Comparison of ENCODE assay signal across 25 cellular contexts in the genomic region with DNA sequence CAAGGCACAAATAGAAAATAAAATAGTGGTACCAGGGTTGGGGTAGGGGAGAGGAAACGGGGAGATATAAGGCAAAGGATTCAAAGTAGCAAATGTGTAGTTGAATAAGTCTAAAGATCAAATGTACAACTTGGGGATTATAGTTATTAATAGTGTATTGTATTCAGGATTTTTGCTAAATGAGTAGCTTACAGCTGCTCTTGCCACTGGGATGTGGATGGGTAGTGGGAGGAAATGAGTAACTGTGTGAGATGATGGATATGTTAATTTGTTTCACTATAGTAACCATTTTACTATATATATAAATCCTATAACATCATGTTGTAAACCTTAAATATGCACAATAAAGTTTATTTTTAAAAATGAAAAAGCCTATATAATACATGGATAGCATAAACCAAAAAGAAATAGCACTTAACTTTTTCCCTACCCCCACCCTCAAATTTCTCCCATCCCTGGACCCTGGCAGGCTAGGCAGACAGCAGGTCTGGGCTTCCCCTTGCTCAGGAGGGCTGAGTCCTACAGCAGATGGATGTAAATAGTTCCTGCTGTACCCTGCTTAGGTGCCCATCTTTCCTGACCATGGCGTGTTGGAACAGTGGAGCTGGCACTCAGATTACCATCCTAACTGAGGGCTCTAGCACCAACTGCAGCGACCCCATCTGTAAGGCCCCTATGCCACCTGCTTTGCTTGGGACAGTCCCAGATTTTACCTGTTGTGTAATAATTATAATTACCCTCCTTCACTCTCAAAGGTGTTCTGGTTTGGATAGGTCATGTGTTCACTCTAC. TPM values are rescaled to one million over a fixed set of nuclear protein-coding genes. Genes with fewer than 3 reads are reported as not detected.
DNase-seq lines count a peak whose midpoint lies in the region; ATAC-seq, FAIRE-seq and TF ChIP-seq lines count a peak whose summit lies in the region.
"Had no signal": no experiment of that assay in that cellular context is flagged by ENCODE, and none has a peak within 500 bp of the region (broad histone marks: within the 10 kb centered on the region; RNA-seq: fewer than 3 reads in every experiment).

No MANE protein-coding gene starts in this region.

- no peaks in the 10 kb centered on the region for H4K20me1 ChIP-seq in HepG2 (ENCODE audit: insufficient read depth, low read length)

- POLR2A ChIA-PET in HepG2 (lab: Yijun Ruan, JAX): no interaction called here

- no peaks in the 10 kb centered on the region for H3K9me3 Mint-ChIP-seq in activated CD8-positive, alpha-beta memory T cell treated with anti-CD3 and anti-CD28 coated beads, Interleukin-2, amount 10 ng/mL, durations not matched to agents 7 days and 5 days (ENCODE audit: low read depth)

- TF ChIP-seq POLR2A in HepG2 (IDR thresholded peaks at IDR 0.05; ENCODE audit: insufficient read depth in 1 of 2, low read depth in 2 of 2, low read length in 2 of 2) (no peak), right lobe of liver (IDR thresholded peaks at IDR 0.05) (no peak)

- H3K4me3 ChIP-seq in HepG2 (replicated peaks in 1 of 3; ENCODE audit: insufficient read depth in 1 of 3, low read depth in 2 of 3, low read length in 3 of 3) (no peak overlapping the region), right lobe of liver (no peak overlapping the region), kidney (ENCODE audit: low read length in 2 of 2) (no peak overlapping the region)
- H3K4me3 ChIP-seq: Peyer's patch had no signal

- H3K27me3 Mint-ChIP-seq in activated CD8-positive, alpha-beta memory T cell treated with anti-CD3 and anti-CD28 coated beads, Interleukin-2, amount 10 ng/mL, durations not matched to agents 7 days and 5 days: peaks cover 28% of the 10 kb centered on the region

- CTCF ChIA-PET in HepG2 (lab: Yijun Ruan, JAX; ENCODE audit: low intra/inter-chr PET ratio, low total read pairs): no interaction called here
- CTCF ChIA-PET in activated CD8-positive, alpha-beta memory T cell treated with anti-CD3 and anti-CD28 coated beads, Interleukin-2, amount 10 ng/mL, durations not matched to agents 7 days and 5 days (lab: Charles Lee): no interaction called here

- H3K36me3 ChIP-seq in HepG2 (replicated peaks in 1 of 2; ENCODE audit: control insufficient read depth in 1 of 2, insufficient read depth in 2 of 2, low read length in 2 of 2) (no peaks in the 10 kb centered on the region), right lobe of liver (no peaks in the 10 kb centered on the region), kidney (ENCODE audit: control insufficient read depth in 1 of 2, insufficient read depth in 2 of 2, low read length in 2 of 2) (no peaks in the 10 kb centered on the region)
- H3K36me3 ChIP-seq: Peyer's patch had no signal

- no peak for TF ChIP-seq RAD21 in HepG2 (CRISPR knock-in tag; IDR thresholded peaks at IDR 0.05)

- FAIRE-seq in HepG2 (lab: Jason Lieb, UNC) (no peak), islet of Langerhans (lab: Jason Lieb, UNC) (peak; percentile 33), kidney (lab: Jason Lieb, UNC) (no peak)
- FAIRE-seq: HTR-8/SVneo had no signal

- H3K9me3 ChIP-seq in HepG2 (ENCODE audit: low read length) (no peaks in the 10 kb centered on the region), right lobe of liver (no peaks in the 10 kb centered on the region), kidney (ENCODE audit: control insufficient read depth in 1 of 2, low read length in 2 of 2) (no peaks in the 10 kb centered on the region)
- H3K9me3 ChIP-seq: Peyer's patch had no signal

- H3K27ac ChIP-seq in HepG2 (ENCODE audit: extremely low read length, insufficient read depth, low read length) (no peak overlapping the region), right lobe of liver (no peak overlapping the region), kidney (ENCODE audit: low read depth in 2 of 2, low read length in 2 of 2) (no peak overlapping the region)
- H3K27ac ChIP-seq: C4-2B, KMS-11, Peyer's patch had no signal

- H3K79me2 ChIP-seq in HepG2 (ENCODE audit: insufficient read depth, low read length): no peaks in the 10 kb centered on the region

- intact Hi-C loops in HepG2 (cut with micrococcal nuclease; ENCODE audit: unreplicated experiment): no loop called here
- intact Hi-C loops in right lobe of liver (cut with DNase I): no loop called here
- intact Hi-C loops in kidney (cut with DNase I): no loop called here

- ATAC-seq in HepG2 (no peak), right lobe of liver (no peak)
- ATAC-seq in activated CD8-positive, alpha-beta memory T cell treated with anti-CD3 and anti-CD28 coated beads, Interleukin-2, amount 10 ng/mL, durations not matched to agents 7 days and 5 days: no peak

- H3K27ac Mint-ChIP-seq in activated CD8-positive, alpha-beta memory T cell treated with anti-CD3 and anti-CD28 coated beads, Interleukin-2, amount 10 ng/mL, durations not matched to agents 7 days and 5 days: no peak overlapping the region

- TF ChIP-seq CTCF in HepG2 (CRISPR knock-in tag; IDR thresholded peaks at IDR 0.05) (no peak), right lobe of liver (IDR thresholded peaks at IDR 0.05) (no peak), kidney (IDR thresholded peaks at IDR 0.05; ENCODE audit: borderline replicate concordance, extremely low read depth, insufficient read depth) (no peak)

- no peak overlapping the region for H2AFZ ChIP-seq in HepG2 (ENCODE audit: low read length)

- no peak overlapping the region for H3K4me2 ChIP-seq in HepG2 (ENCODE audit: low read depth, low read length)
- H3K4me2 ChIP-seq: KMS-11 had no signal

- no peaks in the 10 kb centered on the region for H3K4me1 Mint-ChIP-seq in activated CD8-positive, alpha-beta memory T cell treated with anti-CD3 and anti-CD28 coated beads, Interleukin-2, amount 10 ng/mL, durations not matched to agents 7 days and 5 days

- DNase-seq in HepG2 (ENCODE audit: low spot score): no peak
- no peak for DNase-seq in right lobe of liver
- peak; percentile 24 to 40 for DNase-seq in cerebellar nuclear complex (lab: John Stamatoyannopoulos, UW)
- no peak for DNase-seq in activated CD8-positive, alpha-beta memory T cell treated with anti-CD3 and anti-CD28 coated beads, Interleukin-2, amount 10 ng/mL, durations not matched to agents 7 days and 5 days
- DNase-seq in activated CD4-positive, alpha-beta T cell treated with anti-CD3 and anti-CD28 coated beads for 48 hours: no peak
- no peak for DNase-seq in kidney
- DNase-seq: GF-D8; H7; IMR-90; MV-4-11; NCI-H1105 treated with DMSO at 0.1 percent for 48 hours; NCI-H1694; NCI-H2081; NCI-H2171; NCI-H345; NCI-H524; NCI-H774; NK-92 treated with Interleukin-12 subunit alpha and Interleukin-12 subunit beta, amount 100 ng/mL, for 24 hours; Peyer's patch had no signal

- H3K9ac ChIP-seq in HepG2 (ENCODE audit: insufficient read depth, low read depth, low read length) (no peak overlapping the region), kidney (ENCODE audit: low read length in 2 of 2) (no peak overlapping the region)
- H3K9ac ChIP-seq: KMS-11 had no signal

- H3K27me3 ChIP-seq in HepG2 (ENCODE audit: control insufficient read depth in 1 of 2, insufficient read depth in 2 of 2, low read length in 2 of 2) (no peaks in the 10 kb centered on the region), right lobe of liver (no peaks in the 10 kb centered on the region)
- H3K27me3 ChIP-seq: Peyer's patch had no signal

- in situ Hi-C loops in HepG2 (cut with HindIII; ENCODE audit: extremely low pct_ligation_motif_present, low pct_unique_long_range_greater_than_20kb): no loop called here

- no peak overlapping the region for H3K4me3 Mint-ChIP-seq in activated CD8-positive, alpha-beta memory T cell treated with anti-CD3 and anti-CD28 coated beads, Interleukin-2, amount 10 ng/mL, durations not matched to agents 7 days and 5 days

- no TSS peak for BruUV-seq in HepG2 (replicated peaks; lab: Mats Ljungman, UMichigan)

- H3K4me1 ChIP-seq in HepG2 (ENCODE audit: insufficient read depth, low read length): peaks cover 18% of the 10 kb centered on the region
- H3K4me1 ChIP-seq in right lobe of liver: no peaks in the 10 kb centered on the region
- no peaks in the 10 kb centered on the region for H3K4me1 ChIP-seq in kidney (ENCODE audit: control insufficient read depth in 1 of 2, insufficient read depth in 1 of 2, low read depth in 1 of 2, low read length in 2 of 2)
- H3K4me1 ChIP-seq: Peyer's patch had no signal

- H3K36me3 Mint-ChIP-seq in activated CD8-positive, alpha-beta memory T cell treated with anti-CD3 and anti-CD28 coated beads, Interleukin-2, amount 10 ng/mL, durations not matched to agents 7 days and 5 days: no peaks in the 10 kb centered on the region

- WGBS in HepG2 (ENCODE audit: low lambda C conversion rate): 71% methylated on average over 3 of the region's 3 CpGs
- 86% methylated on average over 2 of the region's 3 CpGs for WGBS in right lobe of liver (ENCODE audit: insufficient coverage, low coverage, low lambda C conversion rate, missing lambda C conversion rate)

- no peak for TF ChIP-seq EP300 in HepG2 (IDR thresholded peaks at IDR 0.05; ENCODE audit: low read depth in 2 of 2, low read length in 2 of 2)
- no peak for TF ChIP-seq EP300 in HepG2 (CRISPR knock-in tag; IDR thresholded peaks at IDR 0.05; ENCODE audit: borderline replicate concordance)

RNA-seq across cellular contexts. Expression of gene PBOV1, which starts 28.6 kb away (rescaled TPM):
- total RNA-seq in HepG2 (2016; rRNA removed; fragmentation: Illumina TruSeq; extraction: Trizol): not detected in 2 replicates
- total RNA-seq in HepG2 (2016; cell fraction: cytosol; rRNA removed; fragmentation: Illumina TruSeq; extraction: Trizol; ENCODE audit: low read depth): not detected in 2 replicates
- not detected in 2 replicates for total RNA-seq in HepG2 (2016; cell fraction: insoluble cytoplasmic fraction; rRNA removed; fragmentation: Illumina TruSeq; extraction: Trizol)
- not detected in 2 replicates for total RNA-seq in HepG2 (2016; cell fraction: membrane; rRNA removed; fragmentation: Illumina TruSeq; extraction: Trizol)
- total RNA-seq in HepG2 (2016; cell fraction: nucleus; rRNA removed; fragmentation: Illumina TruSeq; extraction: Trizol): not detected in 2 replicates
- polyA plus RNA-seq in HepG2 (2011; rRNA removed): not detected in 2 replicates
- polyA plus RNA-seq in HepG2 (2011; cell fraction: cytosol; rRNA removed): not detected in 2 replicates
- polyA plus RNA-seq in HepG2 (2011; cell fraction: nucleus; rRNA removed): not detected in 2 replicates
- not detected in 2 replicates for polyA plus RNA-seq in HepG2 (2012)
- not detected in 2 replicates for polyA plus RNA-seq in HepG2 (2016; cell fraction: cytosol; fragmentation: Illumina TruSeq; extraction: Trizol; ENCODE audit: low read depth)
- not detected in 2 replicates for polyA plus RNA-seq in HepG2 (2016; cell fraction: insoluble cytoplasmic fraction; fragmentation: Illumina TruSeq; extraction: Trizol; ENCODE audit: low read depth)
- polyA plus RNA-seq in HepG2 (2016; cell fraction: membrane; fragmentation: Illumina TruSeq; extraction: Trizol; ENCODE audit: low read depth): not detected in 2 replicates
- polyA plus RNA-seq in HepG2 (2016; cell fraction: nucleus; fragmentation: Illumina TruSeq; extraction: Trizol; ENCODE audit: insufficient read depth, low read depth): not detected in 2 replicates
- not detected in 2 replicates for polyA minus RNA-seq in HepG2 (2011; rRNA and poly(A)+ RNA removed; ENCODE audit: low replicate concordance)
- not detected in 2 replicates for polyA minus RNA-seq in HepG2 (2011; cell fraction: cytosol; rRNA and poly(A)+ RNA removed)
- polyA minus RNA-seq in HepG2 (2011; cell fraction: nucleus; rRNA and poly(A)+ RNA removed): not detected in 2 replicates
- not detected for total RNA-seq in right lobe of liver
- total RNA-seq in activated CD8-positive, alpha-beta memory T cell treated with anti-CD3 and anti-CD28 coated beads, Interleukin-2, amount 10 ng/mL, durations not matched to agents 7 days and 5 days: not detected
- total RNA-seq in kidney: not detected
- not detected for polyA plus RNA-seq in kidney (ENCODE audit: insufficient read depth, low read depth, low replicate concordance)
- total RNA-seq: A172, Daoy, H7, IMR-90, Peyer's patch had no signal
- polyA plus RNA-seq: IMR-90 had no signal

Comparison
In these comparisons a context has a peak if more than half of its experiments do, and no peak if none do; other contexts are left out.
1. DNase-seq: peak in cerebellar nuclear complex (2 of 2); none in HepG2 (single experiment), right lobe of liver (0 of 3), activated CD8-positive, alpha-beta memory T cell treated with anti-CD3 and anti-CD28 coated beads, Interleukin-2, amount 10 ng/mL, durations not matched to agents 7 days and 5 days (single experiment), activated CD4-positive, alpha-beta T cell treated with anti-CD3 and anti-CD28 coated beads for 48 hours (single experiment) and kidney (single experiment).